8 cellular contexts compared by ENCODE assay signal in the genomic region with DNA sequence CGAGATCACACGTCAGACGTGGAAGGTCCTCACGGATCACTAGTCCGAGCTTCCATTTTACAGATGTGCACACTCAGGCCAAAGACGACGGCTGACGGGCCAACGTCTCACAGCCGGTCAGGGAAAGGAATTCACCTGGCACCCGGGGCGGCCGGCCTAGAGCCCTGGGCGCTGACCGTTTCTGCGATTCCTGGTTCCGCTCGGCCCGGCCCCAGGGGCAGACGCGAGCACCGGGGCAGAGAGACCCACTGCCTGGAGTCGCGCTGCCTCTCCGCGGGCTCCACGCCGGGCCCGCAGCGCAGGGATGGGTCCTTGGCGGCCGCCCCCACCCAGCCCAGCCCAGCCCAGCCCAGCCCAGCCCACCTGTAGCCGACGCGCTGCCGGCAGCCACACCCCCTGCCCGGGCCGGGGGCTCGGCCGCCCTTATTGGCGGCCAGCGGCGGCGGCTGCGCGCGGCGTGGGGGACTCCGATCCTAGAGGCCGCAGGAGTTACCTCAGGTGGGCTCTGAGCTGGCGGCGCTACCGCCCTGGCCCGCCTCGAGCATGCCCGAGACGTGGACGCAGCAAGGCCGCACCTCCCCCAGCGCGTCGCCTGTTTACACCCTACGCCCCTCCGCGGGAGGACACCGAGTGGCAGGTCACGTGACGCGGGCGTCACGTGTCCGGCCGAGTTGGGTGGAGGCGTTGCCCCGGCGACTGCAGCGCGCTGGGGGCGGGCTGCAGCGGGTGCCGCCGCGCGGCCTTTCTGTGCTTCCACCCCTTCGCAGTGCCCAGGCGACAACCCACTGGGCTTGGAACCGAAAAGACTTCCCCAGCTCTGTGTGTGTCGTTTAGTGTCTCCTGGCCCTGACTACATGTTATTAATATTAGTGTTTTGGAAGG.
DNase-seq lines count a peak whose midpoint lies in the region; ATAC-seq, FAIRE-seq and TF ChIP-seq lines count a peak whose summit lies in the region.

No MANE protein-coding gene starts in this region.

- H3K4me1 Mint-ChIP-seq in central memory CD8-positive, alpha-beta T cell = peaks cover 39% of the 10 kb centered on the region

- H3K9ac ChIP-seq in kidney (ENCODE audit: low read length in 2 of 2) = peak overlapping the region; percentile 12 to 79

- H3K9me3 Mint-ChIP-seq in central memory CD8-positive, alpha-beta T cell = no peaks in the 10 kb centered on the region

- intact Hi-C loops in kidney (cut with DNase I) = no loop called here

- peak overlapping the region; percentile 2 to 69 for H3K27ac ChIP-seq in kidney (ENCODE audit: low read depth in 2 of 2, low read length in 2 of 2)

- DNase-seq in AG08395 (ENCODE audit: low spot score) (peak; percentile 94), NCI-H2171 treated with DMSO at 0.1 percent for 48 hours (lab: John Stamatoyannopoulos, UW) (peak; percentile 74), kidney (peak; percentile 98)
- DNase-seq in activated CD4-positive, CD25-positive, alpha-beta regulatory T cell (lab: John Stamatoyannopoulos, UW) = peak; percentile 76 to 81 (median 77)
- DNase-seq in central memory CD8-positive, alpha-beta T cell (ENCODE audit: low spot score in 2 of 2) = peak; percentile 77 to 79
- peak; percentile 76 to 85 for DNase-seq in stimulated activated CD4-positive, alpha-beta T cell treated with anti-CD3 and anti-CD28 coated beads, Interleukin-15, amount 100 ng/mL, for 1 hour (ENCODE audit: low read depth in 1 of 2, low spot score in 1 of 2)

- peaks cover 8% of the 10 kb centered on the region for H3K27me3 Mint-ChIP-seq in central memory CD8-positive, alpha-beta T cell

- H3K27ac Mint-ChIP-seq in central memory CD8-positive, alpha-beta T cell (ENCODE audit: low read depth) = peak overlapping the region; percentile 71

- peaks cover 20% of the 10 kb centered on the region for H3K36me3 Mint-ChIP-seq in central memory CD8-positive, alpha-beta T cell (ENCODE audit: insufficient read depth)

- ATAC-seq in GM18873 (IDR thresholded peaks at IDR 0.05; ENCODE audit: low FRiP score, unreplicated experiment) = peak; percentile 80
- peak; percentile 89 for ATAC-seq in HG03135 (IDR thresholded peaks at IDR 0.05; ENCODE audit: unreplicated experiment)
- peak; percentile 93 for ATAC-seq in central memory CD8-positive, alpha-beta T cell (replicated peaks; ENCODE audit: extremely low read depth, poor library complexity, severe bottlenecking)

- no peaks in the 10 kb centered on the region for H3K9me3 ChIP-seq in kidney (ENCODE audit: control insufficient read depth in 1 of 2, low read length in 2 of 2)

- H3K36me3 ChIP-seq in kidney (ENCODE audit: control insufficient read depth in 1 of 2, insufficient read depth in 2 of 2, low read length in 2 of 2) = peaks cover 0 to 5% of the 10 kb centered on the region in 2 donors

- no peak for FAIRE-seq in kidney (lab: Jason Lieb, UNC)

- peaks cover 6 to 9% of the 10 kb centered on the region in 2 donors for H3K4me1 ChIP-seq in kidney (ENCODE audit: control insufficient read depth in 1 of 2, insufficient read depth in 1 of 2, low read depth in 1 of 2, low read length in 2 of 2)

- peak overlapping the region; percentile 82 for H3K4me3 Mint-ChIP-seq in central memory CD8-positive, alpha-beta T cell

- TF ChIP-seq CTCF in kidney (IDR thresholded peaks at IDR 0.05; ENCODE audit: borderline replicate concordance, extremely low read depth, insufficient read depth) = peak; percentile 11

- peak overlapping the region; percentile 84 to 87 for H3K4me3 ChIP-seq in kidney (ENCODE audit: low read length in 2 of 2)

Comparison
In these comparisons a context has a peak if more than half of its experiments do, and no peak if none do; other contexts are left out.
1. Peak in every context shown above with its lines: DNase-seq, ATAC-seq, H3K4me3 ChIP-seq and H3K27ac ChIP-seq.